ENCODE assay signal across 3 cellular contexts in the genomic region with DNA sequence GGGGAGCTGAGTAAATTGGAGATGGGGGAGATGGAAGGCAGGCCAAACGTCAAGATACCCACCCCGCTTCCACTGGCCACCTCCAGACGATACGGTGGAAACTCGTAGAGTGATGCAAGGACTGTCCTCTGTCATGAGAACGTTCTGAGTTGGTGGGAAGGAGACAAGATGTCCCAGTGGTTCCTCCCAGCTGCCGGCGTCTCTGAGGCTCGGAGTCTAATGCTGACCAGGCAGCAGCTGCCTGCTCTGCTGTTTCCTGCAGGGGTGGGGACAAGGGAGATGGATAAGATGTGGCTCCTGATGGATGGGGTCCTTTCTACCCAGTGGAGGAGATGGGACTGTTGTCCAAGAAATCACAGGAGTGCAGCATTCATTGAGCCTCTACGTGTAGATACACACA.
TF ChIP-seq lines count a peak whose summit lies in the region.

No MANE protein-coding gene starts in this region.

TF ChIP-seq in GM12891, 5 proteins besides CTCF, POLR2A, EP300 and RAD21:
- TF ChIP-seq POU2F2 (IDR thresholded peaks at IDR 0.05; ENCODE audit: low read depth, low read length), result no peak
- no peak for TF ChIP-seq POLR2AphosphoS5 (IDR thresholded peaks at IDR 0.05; ENCODE audit: low read depth, low read length)
- no peak for TF ChIP-seq PAX5 (IDR thresholded peaks at IDR 0.05; ENCODE audit: insufficient read depth, low read length, severe bottlenecking)
- no peak for TF ChIP-seq SPI1 (IDR thresholded peaks at IDR 0.05; ENCODE audit: low read depth, low read length)
- TF ChIP-seq TAF1 (IDR thresholded peaks at IDR 0.05; ENCODE audit: low read depth, low read length), result no peak

TF ChIP-seq in IMR-90, 13 proteins besides CTCF, POLR2A, EP300 and RAD21:
- TF ChIP-seq SMC3 (IDR thresholded peaks at IDR 0.05; ENCODE audit: low read depth, low read length) (no peak), CEBPB (IDR thresholded peaks at IDR 0.05; ENCODE audit: low read depth, low read length) (no peak), MAZ (IDR thresholded peaks at IDR 0.05; ENCODE audit: borderline replicate concordance, low read depth, low read length) (no peak), BHLHE40 (IDR thresholded peaks at IDR 0.05; ENCODE audit: low read depth, low read length) (no peak), CHD1 (IDR thresholded peaks at IDR 0.05; ENCODE audit: low read depth, low read length) (no peak), RCOR1 (IDR thresholded peaks at IDR 0.05; ENCODE audit: insufficient replicate concordance, low read length) (no peak), FOS (IDR thresholded peaks at IDR 0.05; ENCODE audit: low read depth, low read length) (no peak), MXI1 (IDR thresholded peaks at IDR 0.05; ENCODE audit: borderline replicate concordance, low read depth, low read length) (no peak), NFE2L2 (IDR thresholded peaks at IDR 0.05; ENCODE audit: low read depth, low read length) (no peak), MAFK (IDR thresholded peaks at IDR 0.05; ENCODE audit: low read depth, low read length) (no peak), RFX5 (IDR thresholded peaks at IDR 0.05; ENCODE audit: low read depth, low read length) (no peak)
- TF ChIP-seq, protein P1, sequence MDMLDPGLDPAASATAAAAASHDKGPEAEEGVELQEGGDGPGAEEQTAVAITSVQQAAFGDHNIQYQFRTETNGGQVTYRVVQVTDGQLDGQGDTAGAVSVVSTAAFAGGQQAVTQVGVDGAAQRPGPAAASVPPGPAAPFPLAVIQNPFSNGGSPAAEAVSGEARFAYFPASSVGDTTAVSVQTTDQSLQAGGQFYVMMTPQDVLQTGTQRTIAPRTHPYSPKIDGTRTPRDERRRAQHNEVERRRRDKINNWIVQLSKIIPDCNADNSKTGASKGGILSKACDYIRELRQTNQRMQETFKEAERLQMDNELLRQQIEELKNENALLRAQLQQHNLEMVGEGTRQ (IDR thresholded peaks at IDR 0.05; ENCODE audit: low read depth, low read length), result no peak
- TF ChIP-seq, protein P2, sequence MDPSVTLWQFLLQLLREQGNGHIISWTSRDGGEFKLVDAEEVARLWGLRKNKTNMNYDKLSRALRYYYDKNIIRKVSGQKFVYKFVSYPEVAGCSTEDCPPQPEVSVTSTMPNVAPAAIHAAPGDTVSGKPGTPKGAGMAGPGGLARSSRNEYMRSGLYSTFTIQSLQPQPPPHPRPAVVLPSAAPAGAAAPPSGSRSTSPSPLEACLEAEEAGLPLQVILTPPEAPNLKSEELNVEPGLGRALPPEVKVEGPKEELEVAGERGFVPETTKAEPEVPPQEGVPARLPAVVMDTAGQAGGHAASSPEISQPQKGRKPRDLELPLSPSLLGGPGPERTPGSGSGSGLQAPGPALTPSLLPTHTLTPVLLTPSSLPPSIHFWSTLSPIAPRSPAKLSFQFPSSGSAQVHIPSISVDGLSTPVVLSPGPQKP (IDR thresholded peaks at IDR 0.05; ENCODE audit: borderline replicate concordance, low read depth, low read length), result no peak

TF ChIP-seq in SK-N-SH, 30 proteins besides CTCF, POLR2A, EP300 and RAD21:
- no peak for TF ChIP-seq FOXJ3 (CRISPR knock-in tag; IDR thresholded peaks at IDR 0.05)
- TF ChIP-seq, protein P3, sequence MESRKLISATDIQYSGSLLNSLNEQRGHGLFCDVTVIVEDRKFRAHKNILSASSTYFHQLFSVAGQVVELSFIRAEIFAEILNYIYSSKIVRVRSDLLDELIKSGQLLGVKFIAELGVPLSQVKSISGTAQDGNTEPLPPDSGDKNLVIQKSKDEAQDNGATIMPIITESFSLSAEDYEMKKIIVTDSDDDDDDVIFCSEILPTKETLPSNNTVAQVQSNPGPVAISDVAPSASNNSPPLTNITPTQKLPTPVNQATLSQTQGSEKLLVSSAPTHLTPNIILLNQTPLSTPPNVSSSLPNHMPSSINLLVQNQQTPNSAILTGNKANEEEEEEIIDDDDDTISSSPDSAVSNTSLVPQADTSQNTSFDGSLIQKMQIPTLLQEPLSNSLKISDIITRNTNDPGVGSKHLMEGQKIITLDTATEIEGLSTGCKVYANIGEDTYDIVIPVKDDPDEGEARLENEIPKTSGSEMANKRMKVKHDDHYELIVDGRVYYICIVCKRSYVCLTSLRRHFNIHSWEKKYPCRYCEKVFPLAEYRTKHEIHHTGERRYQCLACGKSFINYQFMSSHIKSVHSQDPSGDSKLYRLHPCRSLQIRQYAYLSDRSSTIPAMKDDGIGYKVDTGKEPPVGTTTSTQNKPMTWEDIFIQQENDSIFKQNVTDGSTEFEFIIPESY (IDR thresholded peaks at IDR 0.05; ENCODE audit: borderline replicate concordance, low read depth), result no peak
- TF ChIP-seq GATA2 (CRISPR knock-in tag; IDR thresholded peaks at IDR 0.05), result no peak
